ENCODE assay signal across 11 cellular contexts in the genomic region with DNA sequence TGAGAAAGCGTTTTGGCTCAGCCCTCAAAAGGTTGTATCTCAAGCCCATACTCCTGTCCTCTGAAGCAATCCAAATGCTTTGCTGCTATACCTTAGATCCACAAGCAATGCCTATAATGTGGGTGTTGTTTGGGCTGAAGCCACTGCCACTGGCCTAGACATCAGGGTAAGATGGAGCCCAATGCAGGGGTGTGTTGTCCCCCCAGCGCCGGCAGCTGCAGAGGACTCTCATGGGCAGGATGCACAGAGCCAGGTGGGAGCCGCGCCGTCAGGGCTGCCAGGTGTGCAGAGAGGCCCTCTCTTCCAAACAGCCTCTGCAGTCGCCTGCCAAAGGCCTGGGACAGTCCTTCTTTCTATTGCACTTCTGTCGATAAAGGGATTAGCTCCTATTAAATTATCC.
DNase-seq lines count a peak whose midpoint lies in the region; TF ChIP-seq lines count a peak whose summit lies in the region.
"Had no signal": no experiment of that assay in that cellular context is flagged by ENCODE, and none has a peak within 500 bp of the region (broad histone marks: within the 10 kb centered on the region; RNA-seq: fewer than 3 reads in every experiment).

No MANE protein-coding gene starts in this region.

- H3K27me3 Mint-ChIP-seq in endodermal cell (ENCODE audit: insufficient read depth) = peaks cover 1% of the 10 kb centered on the region
- H3K27me3 Mint-ChIP-seq: CD4-positive, CD25-positive, alpha-beta regulatory T cell had no signal

- intact Hi-C loops in stomach (cut with DNase I; ENCODE audit: low total_unique reads) (no loop called here), left ventricle myocardium inferior (cut with micrococcal nuclease) (no loop called here)

- peaks cover 4% of the 10 kb centered on the region for H3K9me3 Mint-ChIP-seq in endodermal cell

- H3K27ac ChIP-seq in endodermal cell (ENCODE audit: low read depth, low read length) = no peak overlapping the region
- no peak overlapping the region for H3K27ac ChIP-seq in stomach
- H3K27ac ChIP-seq in left ventricle myocardium inferior (replicated peaks) = no peak overlapping the region
- H3K27ac ChIP-seq: BLaER1 treated with 17β-estradiol and CSF1 and Interleukin-3, amounts not matched to agents 10 nM and 100 nM had no signal

- no peaks in the 10 kb centered on the region for H3K36me3 Mint-ChIP-seq in endodermal cell (ENCODE audit: low read depth)
- H3K36me3 Mint-ChIP-seq: CD4-positive, CD25-positive, alpha-beta regulatory T cell had no signal

- H3K4me1 Mint-ChIP-seq in endodermal cell = peaks cover 4% of the 10 kb centered on the region
- H3K4me1 Mint-ChIP-seq: CD4-positive, CD25-positive, alpha-beta regulatory T cell had no signal

- H3K27me3 ChIP-seq in endodermal cell (ENCODE audit: control insufficient read depth, insufficient read depth, low read length, poor library complexity, severe bottlenecking) = no peaks in the 10 kb centered on the region
- H3K27me3 ChIP-seq in stomach = peaks cover 0 to 4% (median 0%) of the 10 kb centered on the region in 3 donors
- H3K27me3 ChIP-seq in left ventricle myocardium inferior (ENCODE audit: low read depth) = peaks cover 45% of the 10 kb centered on the region
- H3K27me3 ChIP-seq: BLaER1 treated with 17β-estradiol and CSF1 and Interleukin-3, amounts not matched to agents 10 nM and 100 nM had no signal

- no peak overlapping the region for H3K9ac ChIP-seq in endodermal cell (ENCODE audit: extremely low read depth, low read length, poor library complexity, severe bottlenecking)
- H3K9ac ChIP-seq: BLaER1 treated with 17β-estradiol and CSF1 and Interleukin-3, amounts not matched to agents 10 nM and 100 nM had no signal

- TF ChIP-seq POLR2A in stomach (IDR thresholded peaks at IDR 0.05) = no peak

- no peak overlapping the region for H3K4me3 ChIP-seq in endodermal cell (ENCODE audit: low read length)
- H3K4me3 ChIP-seq in stomach = no peak overlapping the region
- H3K4me3 ChIP-seq in left ventricle myocardium inferior = no peak overlapping the region
- H3K4me3 ChIP-seq: BLaER1 treated with 17β-estradiol and CSF1 and Interleukin-3, amounts not matched to agents 10 nM and 100 nM had no signal

- TF ChIP-seq CTCF in endodermal cell (conservative IDR thresholded peaks at IDR 0.05) (no peak), stomach (IDR thresholded peaks at IDR 0.05) (no peak), left ventricle myocardium inferior (IDR thresholded peaks at IDR 0.05; ENCODE audit: borderline replicate concordance) (no peak)

- H3K4me1 ChIP-seq in endodermal cell (ENCODE audit: control insufficient read depth, insufficient read depth, low read length) (no peaks in the 10 kb centered on the region), stomach (no peaks in the 10 kb centered on the region), left ventricle myocardium inferior (no peaks in the 10 kb centered on the region)

- 89 to 97% methylated on average over 8 of the region's 8 CpGs for WGBS in endodermal cell (ENCODE audit: insufficient coverage in 1 of 2, insufficient read length in 1 of 2), 2 experiments
- 85 to 91% (median 89%) methylated on average over 8 of the region's 8 CpGs for WGBS in stomach, 5 donors

- peak; percentile 24 for DNase-seq in activated CD8-positive, alpha-beta memory T cell treated with anti-CD3 and anti-CD28 coated beads for 24 hours
- no peak for DNase-seq in activated CD8-positive, alpha-beta memory T cell treated with anti-CD3 and anti-CD28 coated beads, Interleukin-2, amount 50 U/mL, for 4 hours
- DNase-seq in endodermal cell (peak; percentile 30), stomach (peak; percentile 16), midbrain (lab: John Stamatoyannopoulos, UW) (no peak), left ventricle myocardium inferior (no peak)
- DNase-seq in effector CD4-positive, alpha-beta T cell = no peak
- DNase-seq: ACHN; CD4-positive, CD25-positive, alpha-beta regulatory T cell; DMS53 had no signal

- TF ChIP-seq EP300 in stomach (IDR thresholded peaks at IDR 0.05) = no peak

- no peak overlapping the region for H3K27ac Mint-ChIP-seq in endodermal cell
- H3K27ac Mint-ChIP-seq: CD4-positive, CD25-positive, alpha-beta regulatory T cell had no signal

- no peak overlapping the region for H3K4me3 Mint-ChIP-seq in endodermal cell
- H3K4me3 Mint-ChIP-seq: CD4-positive, CD25-positive, alpha-beta regulatory T cell had no signal

- no peaks in the 10 kb centered on the region for H3K9me3 ChIP-seq in endodermal cell (ENCODE audit: control insufficient read depth, low read length)
- peaks cover 0 to 4% (median 2%) of the 10 kb centered on the region in 4 donors for H3K9me3 ChIP-seq in stomach
- H3K9me3 ChIP-seq in left ventricle myocardium inferior (replicated peaks) = peaks cover 8% of the 10 kb centered on the region

- H3K36me3 ChIP-seq in endodermal cell (ENCODE audit: control insufficient read depth, insufficient read depth, low read length) = no peaks in the 10 kb centered on the region
- H3K36me3 ChIP-seq in stomach = no peaks in the 10 kb centered on the region
- H3K36me3 ChIP-seq in left ventricle myocardium inferior = no peaks in the 10 kb centered on the region

Comparison
In these comparisons a context has a peak if more than half of its experiments do, and no peak if none do; other contexts are left out.
1. DNase-seq: peak in activated CD8-positive, alpha-beta memory T cell treated with anti-CD3 and anti-CD28 coated beads for 24 hours (single experiment), endodermal cell (single experiment) and stomach (single experiment); none in activated CD8-positive, alpha-beta memory T cell treated with anti-CD3 and anti-CD28 coated beads, Interleukin-2, amount 50 U/mL, for 4 hours (single experiment), midbrain (single experiment), effector CD4-positive, alpha-beta T cell (single experiment) and left ventricle myocardium inferior (single experiment).